20 cellular contexts compared by ENCODE assay signal in the genomic region with DNA sequence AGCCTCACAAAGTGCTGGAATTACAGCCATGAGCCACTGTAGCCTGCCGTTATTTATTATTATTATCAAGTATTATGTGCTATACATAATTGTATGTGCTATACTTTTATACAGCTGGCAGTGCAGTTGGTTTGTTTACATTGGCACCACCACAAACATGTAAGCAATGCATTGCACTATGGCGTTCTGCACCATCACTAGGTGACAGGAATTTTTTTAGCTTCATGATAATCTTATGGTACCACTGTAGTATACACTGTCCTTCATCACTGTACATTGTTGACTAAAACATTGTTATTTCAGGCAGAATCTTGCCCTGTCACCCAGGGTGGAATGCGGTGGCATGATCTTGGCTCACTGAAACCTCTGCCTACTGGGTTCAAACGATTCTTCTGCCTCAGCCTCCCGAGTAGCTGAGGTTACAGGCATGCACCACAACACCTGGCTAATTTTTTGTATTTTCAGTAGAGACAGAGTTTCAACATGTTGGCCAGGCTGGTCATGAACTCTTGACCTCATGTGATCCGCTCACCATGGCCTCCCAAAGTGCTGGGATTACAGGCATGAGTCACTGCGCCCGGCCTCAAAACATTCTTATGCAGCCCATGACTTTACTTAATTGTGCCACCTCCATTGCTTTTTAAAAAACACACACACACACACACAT. TPM values are rescaled to one million over a fixed set of nuclear protein-coding genes. Genes with fewer than 3 reads are reported as not detected.
DNase-seq lines count a peak whose midpoint lies in the region; ATAC-seq, FAIRE-seq and TF ChIP-seq lines count a peak whose summit lies in the region.
"Had no signal": no experiment of that assay in that cellular context is flagged by ENCODE, and none has a peak within 500 bp of the region (broad histone marks: within the 10 kb centered on the region; RNA-seq: fewer than 3 reads in every experiment).

No MANE protein-coding gene starts in this region.

- peaks cover 24% of the 10 kb centered on the region for H3K4me1 ChIP-seq in A549
- H3K4me1 ChIP-seq in adrenal gland (replicated peaks in 1 of 2): no peaks in the 10 kb centered on the region
- H3K4me1 ChIP-seq in right cardiac atrium (ENCODE audit: control insufficient read depth, insufficient read depth, low read length): no peaks in the 10 kb centered on the region
- H3K4me1 ChIP-seq: gastrocnemius medialis, lower lobe of right lung had no signal

- H3K4me2 ChIP-seq in A549: peak overlapping the region; percentile 35; the same call in 1 of the 3 replicates

- no peak for FAIRE-seq in A549 (lab: Jason Lieb, UNC)

- POLR2A ChIA-PET in A549 (lab: Yijun Ruan, JAX): no interaction called here

- CTCF ChIA-PET in A549 (lab: Yijun Ruan, JAX): interaction anchor here (0.7 to 1.7 kb wide), 8 partner anchors 11 to 638 kb away, joined by 3 to 7 read pairs (median 4); no protein-coding TSS in a partner anchor

- H3K4me3 ChIP-seq in A549 (no peak overlapping the region), adrenal gland (no peak overlapping the region), right cardiac atrium (ENCODE audit: low read length) (no peak overlapping the region)
- H3K4me3 ChIP-seq: cardiac muscle cell, gastrocnemius medialis, lower lobe of right lung had no signal

- H3K9me3 ChIP-seq in A549 (no peaks in the 10 kb centered on the region), adrenal gland (replicated peaks in 1 of 3) (no peaks in the 10 kb centered on the region), right cardiac atrium (ENCODE audit: control insufficient read depth, low read length) (no peaks in the 10 kb centered on the region)
- H3K9me3 ChIP-seq: gastrocnemius medialis, lower lobe of right lung had no signal

- intact Hi-C loops in adrenal gland (cut with DNase I): no loop called here
- intact Hi-C loops in right cardiac atrium (cut with DNase I): no loop called here

- H3K27ac ChIP-seq in A549 (peak overlapping the region in 1 of 2 experiments; percentile 26; a peak in 1 of 6 replicates), adrenal gland (no peak overlapping the region), right cardiac atrium (ENCODE audit: low read length) (no peak overlapping the region)
- H3K27ac ChIP-seq: cardiac muscle cell, gastrocnemius medialis, lower lobe of right lung had no signal

- no peak for TF ChIP-seq POLR2A in A549 (IDR thresholded peaks at IDR 0.05; ENCODE audit: low read length)
- no peak for TF ChIP-seq POLR2A in adrenal gland (IDR thresholded peaks at IDR 0.05)

- H3K27me3 ChIP-seq in adrenal gland (no peaks in the 10 kb centered on the region), right cardiac atrium (ENCODE audit: control insufficient read depth, insufficient read depth) (no peaks in the 10 kb centered on the region)
- H3K27me3 ChIP-seq: cardiac muscle cell, gastrocnemius medialis had no signal

- TF ChIP-seq EP300 in A549 (IDR thresholded peaks at IDR 0.05): no peak

- peaks cover 0 to 65% of the 10 kb centered on the region in 2 donors for H3K36me3 ChIP-seq in adrenal gland (replicated peaks in 1 of 2)

- 74% methylated on average over 8 of the region's 8 CpGs for WGBS in A549 (ENCODE audit: missing lambda C conversion rate)
- WGBS in adrenal gland, 4 donors: 68 to 77% (median 72%) methylated on average over 8 of the region's 8 CpGs
- 87% methylated on average over 8 of the region's 8 CpGs for WGBS in right cardiac atrium

- no peak for TF ChIP-seq RAD21 in A549 (conservative IDR thresholded peaks at IDR 0.05 in 1 of 2, IDR thresholded peaks at IDR 0.05 in 1 of 2)

- ATAC-seq in A549 (peak in 1 of 2 experiments; percentile 35; a peak in 1 of 6 replicates), GM21423 (IDR thresholded peaks at IDR 0.05; ENCODE audit: unreplicated experiment) (no peak), right cardiac atrium (no peak)
- ATAC-seq: activated CD4-positive, alpha-beta T cell treated with anti-CD3 and anti-CD28 coated beads for 36 hours; CD8-positive, alpha-beta T cell; gastrocnemius medialis; lower lobe of right lung; natural killer cell treated with Interleukin-12 subunit alpha and Interleukin-12 subunit beta and Interleukin-15 and Interleukin-18, amount 100 ng/mL, for 72 hours; stimulated activated naive CD8-positive, alpha-beta T cell treated with anti-CD3 and anti-CD28 coated beads, Interleukin-15, Interleukin-2, amounts not matched to agents 100 U/mL and 50 U/mL, for 24 hours had no signal

- TF ChIP-seq CTCF in A549 (IDR thresholded peaks at IDR 0.05) (no peak), adrenal gland (IDR thresholded peaks at IDR 0.05) (no peak)

- DNase-seq in A549 (ENCODE audit: low read depth in 1 of 2, low spot score in 1 of 2): peak in 1 of 2 experiments; percentile 32
- peak; percentile 88 for DNase-seq in LHCN-M2 (ENCODE audit: low read depth)
- peak in 5 of 7 donors; percentile 53 to 66 (median 60) for DNase-seq in adrenal gland
- DNase-seq in glomerular visceral epithelial cell (ENCODE audit: extremely low spot score): peak; percentile 40
- no peak for DNase-seq in right cardiac atrium
- no peak for DNase-seq in activated T-cell treated with anti-CD3 and anti-CD28 coated beads, Interleukin-2, amount 50 U/mL, for 1 hour
- DNase-seq in dermis blood vessel endothelial cell: no peak
- DNase-seq: activated CD4-positive, alpha-beta T cell treated with anti-CD3 and anti-CD28 coated beads for 36 hours; activated naive CD4-positive, alpha-beta T cell treated with anti-CD3 and anti-CD28 coated beads, Interleukin-2, amount 10 ng/mL, durations not matched to agents 7 days and 5 days; CD8-positive, alpha-beta T cell; effector CD8-positive, alpha-beta T cell; lower lobe of right lung; NCI-H1694 treated with DMSO at 0.1 percent for 48 hours; NCI-H446 treated with DMSO at 0.1 percent for 48 hours; SHP77 treated with DMSO at 0.1 percent for 48 hours; stimulated activated naive CD8-positive, alpha-beta T cell treated with anti-CD3 and anti-CD28 coated beads, Interleukin-15, Interleukin-2, amounts not matched to agents 100 U/mL and 50 U/mL, for 24 hours had no signal

TF ChIP-seq in A549, 52 proteins besides CTCF, POLR2A, EP300 and RAD21:
- TF ChIP-seq FOSL2 (IDR thresholded peaks at IDR 0.05) (no peak), FOSL2 (CRISPR knock-in tag; IDR thresholded peaks at IDR 0.05) (0 out of 2 replicates have a peak, but pooled peaks have one; percentile 13), POLR2AphosphoS2 (conservative IDR thresholded peaks at IDR 0.05; ENCODE audit: low read length) (no peak)

RNA-seq across cellular contexts. Expression of a gene that starts 17.1 kb away (rescaled TPM):
- polyA plus RNA-seq in A549 (2011; rRNA removed) (190 and 201 TPM in 2 replicates), A549 (2017; fragmentation: RNase III; extraction: RNeasy Plus Mini Kit Qiagen cat#74134 plus additional on column Dnase treatment) (73.6 to 84.8 TPM (median 74.9 TPM) in 3 replicates), adrenal gland (100 to 1,000 TPM in 1 of 3 donors, 10 to 100 TPM in 2; 21.9 to 106 (median 29.0) TPM), right cardiac atrium (36.1 TPM)
- 43.8 and 49.3 TPM in 2 replicates for polyA plus RNA-seq in A549 (2012; cell fraction: cytosol; rRNA removed)
- 11.5 and 25.7 TPM in 2 replicates for polyA plus RNA-seq in A549 (2012; cell fraction: nucleus; rRNA removed)
- polyA minus RNA-seq in A549 (2011; rRNA and poly(A)+ RNA removed): 16.5 and 28.4 TPM in 2 replicates
- total RNA-seq in LHCN-M2 (2014; rRNA removed) (89.0 and 107 TPM in 2 replicates), adrenal gland (100 to 1,000 TPM in 2 of 8 donors, 10 to 100 TPM in 6; 44.4 to 113 (median 81.9) TPM), right cardiac atrium (10 to 100 TPM; 45.8 to 58.7 (median 50.3) TPM), dermis blood vessel endothelial cell (61.4 and 88.6 TPM in 2 replicates)
- polyA plus RNA-seq in LHCN-M2 (2012): 33.4 TPM

RNA-seq across cellular contexts. Expression of a gene that starts 42.7 kb away (rescaled TPM):
- polyA plus RNA-seq in A549 (2011; rRNA removed) (160 and 187 TPM in 2 replicates), A549 (2017; fragmentation: RNase III; extraction: RNeasy Plus Mini Kit Qiagen cat#74134 plus additional on column Dnase treatment) (163 to 187 TPM (median 168 TPM) in 3 replicates), adrenal gland (100 to 1,000 TPM in 1 of 3 donors, 10 to 100 TPM in 2; 36.4 to 186 (median 53.1) TPM), right cardiac atrium (79.2 TPM)
- 103 and 129 TPM in 2 replicates for polyA plus RNA-seq in A549 (2012; cell fraction: cytosol; rRNA removed)
- 28.7 and 36.7 TPM in 2 replicates for polyA plus RNA-seq in A549 (2012; cell fraction: nucleus; rRNA removed)
- polyA minus RNA-seq in A549 (2011; rRNA and poly(A)+ RNA removed): 57.8 and 68.9 TPM in 2 replicates
- total RNA-seq in LHCN-M2 (2014; rRNA removed) (65.1 and 74.4 TPM in 2 replicates), adrenal gland (100 to 1,000 TPM in 1 of 8 donors, 10 to 100 TPM in 7; 22.1 to 103 (median 68.5) TPM), right cardiac atrium (10 to 100 TPM; 80.7 to 95.2 (median 88.5) TPM), dermis blood vessel endothelial cell (53.9 and 86.8 TPM in 2 replicates)
- 152 TPM for polyA plus RNA-seq in LHCN-M2 (2012)

Comparison
In these comparisons a context has a peak if more than half of its experiments do, and no peak if none do; other contexts are left out.
1. DNase-seq: peak in LHCN-M2 (single experiment), adrenal gland (5 of 7) and glomerular visceral epithelial cell (single experiment); none in right cardiac atrium (0 of 3), activated T-cell treated with anti-CD3 and anti-CD28 coated beads, Interleukin-2, amount 50 U/mL, for 1 hour (single experiment) and dermis blood vessel endothelial cell (single experiment).